ENCODE assay signal across 19 cellular contexts in genomic region chr3:146827836-146828235, GRCh38.
"Had no signal": no experiment of that assay in that cellular context is flagged by ENCODE, and none has a peak within 500 bp of the region (broad histone marks: within the 10 kb centered on the region; RNA-seq: fewer than 3 reads in every experiment).

No MANE protein-coding gene starts in this region.

- H3K36me3 Mint-ChIP-seq: memory B cell, naive B cell had no signal

- DNase-seq: colonic mucosa; cortex of kidney; dermis blood vessel endothelial cell; dorsolateral prefrontal cortex; effector CD4-positive, alpha-beta T cell; effector memory CD4-positive, alpha-beta T cell; heart right ventricle; hippocampal formation; left cardiac atrium; left lung; left ventricle myocardium superior; lower lobe of right lung; mesendoderm; mucosa of descending colon; naive B cell had no signal

- H3K27me3 Mint-ChIP-seq: memory B cell, naive B cell had no signal

- ATAC-seq: foreskin keratinocyte, gastroesophageal sphincter, heart right ventricle, left cardiac atrium, left lung, left ventricle myocardium superior, lower lobe of right lung, mucosa of descending colon had no signal

- H3K4me3 ChIP-seq: colonic mucosa, dorsolateral prefrontal cortex, esophagus muscularis mucosa, gastroesophageal sphincter, heart right ventricle, left lung, lower lobe of right lung, mucosa of descending colon had no signal

- H3K4me1 ChIP-seq: colonic mucosa, foreskin keratinocyte, gastroesophageal sphincter, left lung, lower lobe of right lung had no signal

- H3K9me3 ChIP-seq: colonic mucosa, esophagus muscularis mucosa, gastroesophageal sphincter, heart right ventricle, left lung, lower lobe of right lung, mucosa of descending colon had no signal

- H3K27ac ChIP-seq: colonic mucosa, dorsolateral prefrontal cortex, esophagus muscularis mucosa, foreskin keratinocyte, gastroesophageal sphincter, heart right ventricle, left lung, lower lobe of right lung had no signal

- H3K36me3 ChIP-seq: colonic mucosa, esophagus muscularis mucosa, gastroesophageal sphincter, heart right ventricle, left lung, lower lobe of right lung had no signal

- H3K27ac Mint-ChIP-seq: memory B cell, naive B cell had no signal

- H3K27me3 ChIP-seq: colonic mucosa, esophagus muscularis mucosa, foreskin keratinocyte, gastroesophageal sphincter, heart right ventricle, left lung had no signal

- H3K4me1 Mint-ChIP-seq: memory B cell, naive B cell had no signal

- H3K4me3 Mint-ChIP-seq: memory B cell, naive B cell had no signal
